Comparison of ENCODE assay signal across 9 cellular contexts in genomic region chr17:6473128-6473767, GRCh38. TPM values are rescaled to one million over a fixed set of nuclear protein-coding genes. Genes with fewer than 3 reads are reported as not detected.
DNase-seq lines count a peak whose midpoint lies in the region; ATAC-seq lines count a peak whose summit lies in the region.
"Had no signal": no experiment of that assay in that cellular context is flagged by ENCODE, and none has a peak within 500 bp of the region (broad histone marks: within the 10 kb centered on the region; RNA-seq: fewer than 3 reads in every experiment).

No MANE protein-coding gene starts in this region.

- no peaks in the 10 kb centered on the region for H3K36me3 Mint-ChIP-seq in activated CD8-positive, alpha-beta T cell treated with anti-CD3 and anti-CD28 coated beads, Interleukin-2, amount 10 ng/mL, durations not matched to agents 7 days and 5 days (ENCODE audit: low read depth)
- no peaks in the 10 kb centered on the region for H3K36me3 Mint-ChIP-seq in memory B cell

- H3K4me3 Mint-ChIP-seq in activated CD8-positive, alpha-beta T cell treated with anti-CD3 and anti-CD28 coated beads, Interleukin-2, amount 10 ng/mL, durations not matched to agents 7 days and 5 days, result no peak overlapping the region
- no peak overlapping the region for H3K4me3 Mint-ChIP-seq in memory B cell

- CTCF ChIA-PET in activated CD8-positive, alpha-beta T cell treated with anti-CD3 and anti-CD28 coated beads, Interleukin-2, amount 10 ng/mL, durations not matched to agents 7 days and 5 days (lab: Charles Lee), result interaction anchor here (0.5 to 3.6 kb wide), 28 partner anchors 10 to 987 kb away, joined by 3 to 24 read pairs (median 4); partner anchors contain the start of genes C17orf100, DERL2, MED31 and MIS12

- no peaks in the 10 kb centered on the region for H3K9me3 Mint-ChIP-seq in activated CD8-positive, alpha-beta T cell treated with anti-CD3 and anti-CD28 coated beads, Interleukin-2, amount 10 ng/mL, durations not matched to agents 7 days and 5 days (ENCODE audit: insufficient read depth)
- H3K9me3 Mint-ChIP-seq in memory B cell, result no peaks in the 10 kb centered on the region

- H3K4me1 Mint-ChIP-seq in activated CD8-positive, alpha-beta T cell treated with anti-CD3 and anti-CD28 coated beads, Interleukin-2, amount 10 ng/mL, durations not matched to agents 7 days and 5 days (ENCODE audit: low read depth), result no peaks in the 10 kb centered on the region
- peaks cover 2% of the 10 kb centered on the region for H3K4me1 Mint-ChIP-seq in memory B cell

- no peak overlapping the region for H3K27ac Mint-ChIP-seq in activated CD8-positive, alpha-beta T cell treated with anti-CD3 and anti-CD28 coated beads, Interleukin-2, amount 10 ng/mL, durations not matched to agents 7 days and 5 days
- H3K27ac Mint-ChIP-seq in memory B cell, result no peak overlapping the region

- ATAC-seq in activated CD8-positive, alpha-beta T cell treated with anti-CD3 and anti-CD28 coated beads, Interleukin-2, amount 10 ng/mL, durations not matched to agents 7 days and 5 days, result peak; percentile 80
- peak; percentile 56 for ATAC-seq in memory B cell (ENCODE audit: low read depth)
- ATAC-seq in HG02610 (IDR thresholded peaks at IDR 0.05; ENCODE audit: unreplicated experiment), result no peak

- DNase-seq in activated gamma-delta T cell treated with Interleukin-2 at 50 U/mL for 16 hours, result peak; percentile 57
- DNase-seq in activated gamma-delta T cell (lab: John Stamatoyannopoulos, UW), result no peak
- DNase-seq in NCI-H748 (lab: John Stamatoyannopoulos, UW; ENCODE audit: unreplicated experiment), result peak; percentile 67
- DNase-seq in activated CD8-positive, alpha-beta T cell treated with anti-CD3 and anti-CD28 coated beads, Interleukin-2, amount 10 ng/mL, durations not matched to agents 7 days and 5 days, result peak; percentile 75
- peak; percentile 42 for DNase-seq in effector CD8-positive, alpha-beta T cell (lab: John Stamatoyannopoulos, UW)
- peak; percentile 65 to 73 for DNase-seq in memory B cell (ENCODE audit: low spot score in 2 of 2)
- DNase-seq in stimulated activated CD8-positive, alpha-beta memory T cell treated with anti-CD3 and anti-CD28 coated beads, Interleukin-15, amount 100 ng/mL, for 1 hour (ENCODE audit: low read depth), result peak; percentile 38

- POLR2A ChIA-PET in activated CD8-positive, alpha-beta T cell treated with anti-CD3 and anti-CD28 coated beads, Interleukin-2, amount 10 ng/mL, durations not matched to agents 7 days and 5 days (lab: Charles Lee), result interaction anchor here (1.3 kb wide), 1 partner anchor 178 kb away, joined by 5 read pairs; the partner anchor contains the start of genes C17orf100 and MED31

- H3K27me3 Mint-ChIP-seq in activated CD8-positive, alpha-beta T cell treated with anti-CD3 and anti-CD28 coated beads, Interleukin-2, amount 10 ng/mL, durations not matched to agents 7 days and 5 days (ENCODE audit: low read depth), result no peaks in the 10 kb centered on the region
- H3K27me3 Mint-ChIP-seq in memory B cell, result peaks cover 10% of the 10 kb centered on the region

RNA-seq across cellular contexts. Expression of gene PIMREG, which starts 29.0 kb away (rescaled TPM):
- 10 to 100 TPM; 17.1 to 20.4 TPM for total RNA-seq in activated CD8-positive, alpha-beta T cell treated with anti-CD3 and anti-CD28 coated beads, Interleukin-2, amount 10 ng/mL, durations not matched to agents 7 days and 5 days

RNA-seq across cellular contexts. Expression of gene AIPL1, which starts 38.3 kb away (rescaled TPM):
- not detected for total RNA-seq in activated CD8-positive, alpha-beta T cell treated with anti-CD3 and anti-CD28 coated beads, Interleukin-2, amount 10 ng/mL, durations not matched to agents 7 days and 5 days
- total RNA-seq: skeletal muscle tissue had no signal
